Comparison of ENCODE assay signal across 29 cellular contexts in the genomic region with DNA sequence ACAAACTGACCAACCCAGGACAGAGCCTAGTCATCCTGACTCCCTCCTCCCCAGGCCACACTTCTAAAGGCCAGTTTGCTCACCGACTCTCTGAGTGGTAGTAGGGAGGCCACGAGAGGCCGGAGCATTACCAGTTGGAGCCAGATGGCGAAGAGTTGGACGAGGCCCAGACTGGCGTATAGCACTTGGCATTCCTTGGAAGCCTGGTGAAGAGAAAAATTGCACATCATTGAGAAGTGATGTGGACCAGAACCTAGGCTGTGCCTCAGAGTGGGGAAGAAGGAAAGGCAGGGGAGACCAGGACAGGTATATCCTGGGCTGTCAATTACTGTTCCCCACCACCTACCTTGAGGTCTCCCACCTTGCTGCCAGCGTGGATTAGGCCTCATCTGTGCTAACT.
"Had no signal": no experiment of that assay in that cellular context is flagged by ENCODE, and none has a peak within 500 bp of the region (broad histone marks: within the 10 kb centered on the region; RNA-seq: fewer than 3 reads in every experiment).

No MANE protein-coding gene starts in this region.

- H3K27me3 ChIP-seq: brain microvascular endothelial cell, gastroesophageal sphincter, ovary, suprapubic skin, transverse colon had no signal

- H3K4me2 ChIP-seq: smooth muscle cell had no signal

- H3K9me3 ChIP-seq: gastroesophageal sphincter, ovary, suprapubic skin, transverse colon had no signal

- FAIRE-seq: astrocyte, endothelial cell of umbilical vein, keratinocyte, urothelium cell line had no signal

- H3K27ac Mint-ChIP-seq: activated CD4-positive, alpha-beta memory T cell treated with anti-CD3 and anti-CD28 coated beads, Interleukin-2, amount 10 ng/mL, durations not matched to agents 7 days and 5 days; activated CD4-positive, alpha-beta T cell treated with anti-CD3 and anti-CD28 coated beads, Interleukin-2, amount 10 ng/mL, durations not matched to agents 7 days and 5 days; activated naive CD4-positive, alpha-beta T cell treated with anti-CD3 and anti-CD28 coated beads for 36 hours; naive B cell; nephron progenitor cell; progenitor cell of endocrine pancreas; stimulated activated memory B cell treated with anti-CD40 and anti-IgM and Interleukin-4, amounts not matched to agents 10 μg/mL and 1 μg/mL and 100 μg/mL, for 72 hours; WTC11 had no signal

- H3K9me3 Mint-ChIP-seq: activated CD4-positive, alpha-beta memory T cell treated with anti-CD3 and anti-CD28 coated beads, Interleukin-2, amount 10 ng/mL, durations not matched to agents 7 days and 5 days; activated CD4-positive, alpha-beta T cell treated with anti-CD3 and anti-CD28 coated beads, Interleukin-2, amount 10 ng/mL, durations not matched to agents 7 days and 5 days; activated naive CD4-positive, alpha-beta T cell treated with anti-CD3 and anti-CD28 coated beads for 36 hours; activated T-cell treated with anti-CD3 and anti-CD28 coated beads, Interleukin-2, amount 50 U/mL, for 72 hours; naive B cell; nephron progenitor cell; stimulated activated memory B cell treated with anti-CD40 and anti-IgM and Interleukin-4, amounts not matched to agents 10 μg/mL and 1 μg/mL and 100 μg/mL, for 72 hours; WTC11 had no signal

- H3K27ac ChIP-seq: brain microvascular endothelial cell, gastroesophageal sphincter, ovary, suprapubic skin, transverse colon had no signal

- H3K36me3 ChIP-seq: ovary had no signal

- H3K4me3 ChIP-seq: gastroesophageal sphincter, ovary, smooth muscle cell, suprapubic skin, transverse colon had no signal

- H3K4me3 Mint-ChIP-seq: activated CD4-positive, alpha-beta memory T cell treated with anti-CD3 and anti-CD28 coated beads, Interleukin-2, amount 10 ng/mL, durations not matched to agents 7 days and 5 days; activated CD4-positive, alpha-beta T cell treated with anti-CD3 and anti-CD28 coated beads, Interleukin-2, amount 10 ng/mL, durations not matched to agents 7 days and 5 days; activated naive CD4-positive, alpha-beta T cell treated with anti-CD3 and anti-CD28 coated beads for 36 hours; activated T-cell treated with anti-CD3 and anti-CD28 coated beads, Interleukin-2, amount 50 U/mL, for 72 hours; naive B cell; nephron progenitor cell; stimulated activated memory B cell treated with anti-CD40 and anti-IgM and Interleukin-4, amounts not matched to agents 10 μg/mL and 1 μg/mL and 100 μg/mL, for 72 hours; WTC11 had no signal

- DNase-seq: activated CD4-positive, alpha-beta memory T cell treated with anti-CD3 and anti-CD28 coated beads, Interleukin-2, amount 10 ng/mL, durations not matched to agents 7 days and 5 days; activated CD4-positive, alpha-beta T cell treated with anti-CD3 and anti-CD28 coated beads for 1 hour; activated CD4-positive, alpha-beta T cell treated with anti-CD3 and anti-CD28 coated beads, Interleukin-2, amount 10 ng/mL, durations not matched to agents 7 days and 5 days; activated naive CD4-positive, alpha-beta T cell treated with anti-CD3 and anti-CD28 coated beads for 36 hours; activated T-cell treated with anti-CD3 and anti-CD28 coated beads, Interleukin-2, amount 50 U/mL, for 72 hours; amniotic stem cell; brain microvascular endothelial cell; hippocampal formation; left cardiac atrium; left ventricle myocardium superior; naive B cell; nephron progenitor cell; ovary; retina; stimulated activated CD4-positive, alpha-beta T cell treated with anti-CD3 and anti-CD28 coated beads, Interleukin-1b, Interleukin-23, amount 100 ng/mL, for 48 hours; stimulated activated CD4-positive, alpha-beta T cell treated with anti-CD3 and anti-CD28 coated beads, Interleukin-4, amount 100 ng/mL, for 4 hours; stimulated activated CD8-positive, alpha-beta memory T cell treated with anti-CD3 and anti-CD28 coated beads, Interleukin-4, amount 100 ng/mL, for 48 hours; T-helper 2 cell; transverse colon had no signal

- H3K4me1 ChIP-seq: gastroesophageal sphincter, suprapubic skin had no signal

- ATAC-seq: activated T-cell treated with anti-CD3 and anti-CD28 coated beads, Interleukin-2, amount 50 U/mL, for 72 hours; gastroesophageal sphincter; left cardiac atrium; left ventricle myocardium superior; stimulated activated memory B cell treated with anti-CD40 and anti-IgM and Interleukin-4, amounts not matched to agents 10 μg/mL and 1 μg/mL and 100 μg/mL, for 72 hours; WTC11 had no signal

- H3K27me3 Mint-ChIP-seq: activated CD4-positive, alpha-beta memory T cell treated with anti-CD3 and anti-CD28 coated beads, Interleukin-2, amount 10 ng/mL, durations not matched to agents 7 days and 5 days; activated CD4-positive, alpha-beta T cell treated with anti-CD3 and anti-CD28 coated beads, Interleukin-2, amount 10 ng/mL, durations not matched to agents 7 days and 5 days; naive B cell; progenitor cell of endocrine pancreas; stimulated activated memory B cell treated with anti-CD40 and anti-IgM and Interleukin-4, amounts not matched to agents 10 μg/mL and 1 μg/mL and 100 μg/mL, for 72 hours had no signal

- H3K4me1 Mint-ChIP-seq: naive B cell; nephron progenitor cell; stimulated activated memory B cell treated with anti-CD40 and anti-IgM and Interleukin-4, amounts not matched to agents 10 μg/mL and 1 μg/mL and 100 μg/mL, for 72 hours; WTC11 had no signal
